In genomic region chr4:71162386-71162785, GRCh38 we compare ENCODE assay signal across 29 cellular contexts.
"Had no signal": no experiment of that assay in that cellular context is flagged by ENCODE, and none has a peak within 500 bp of the region (broad histone marks: within the 10 kb centered on the region; RNA-seq: fewer than 3 reads in every experiment).

No MANE protein-coding gene starts in this region.

- H3K4me3 ChIP-seq: left lung, lower lobe of right lung, neural progenitor cell, ovary, skin epidermis, spleen, suprapubic skin, thoracic aorta, tibial artery, uterus had no signal

- H3K4me1 ChIP-seq: left lung, lower lobe of right lung, spleen, suprapubic skin, uterus had no signal

- H3K4me2 ChIP-seq: neural progenitor cell had no signal

- H2AFZ ChIP-seq: neural progenitor cell had no signal

- H3K9ac ChIP-seq: neural progenitor cell had no signal

- FAIRE-seq: islet of Langerhans, kidney had no signal

- H3K27ac ChIP-seq: left lung, lower lobe of right lung, neural progenitor cell, neutrophil, ovary, skin epidermis, spleen, suprapubic skin, thoracic aorta, tibial artery, uterus had no signal

- H3K36me3 ChIP-seq: left lung, lower lobe of right lung, neural progenitor cell, neutrophil, ovary, spleen, suprapubic skin, thoracic aorta, tibial artery, uterus had no signal

- H3K9me3 ChIP-seq: left lung, lower lobe of right lung, neutrophil, ovary, spleen, suprapubic skin, thoracic aorta, tibial artery, uterus had no signal

- DNase-seq: hippocampal formation; immature natural killer cell; kidney; left colon; left lung; lower lobe of right lung; mammary epithelial cell; mesenchymal stem cell; naive B cell; natural killer cell; nephron progenitor cell; occipital lobe; ovary; retina; right cardiac atrium; spleen; stimulated activated CD4-positive, alpha-beta T cell treated with anti-CD3 and anti-CD28 coated beads, Interleukin-4, amount 100 ng/mL, for 24 hours; stimulated activated naive CD4-positive, alpha-beta T cell; tibial artery; trophoblast cell; uterus had no signal

- H3K27me3 ChIP-seq: left lung, neural progenitor cell, neutrophil, ovary, suprapubic skin, tibial artery, uterus had no signal

- ATAC-seq: left colon; left lung; lower lobe of right lung; natural killer cell; right cardiac atrium; sciatic nerve; stimulated activated effector memory CD8-positive, alpha-beta T cell treated with anti-CD3 and anti-CD28 coated beads, Interleukin-12 subunit alpha, Interleukin-12 subunit beta, amount 100 ng/mL, for 72 hours had no signal
